In the genomic region with DNA sequence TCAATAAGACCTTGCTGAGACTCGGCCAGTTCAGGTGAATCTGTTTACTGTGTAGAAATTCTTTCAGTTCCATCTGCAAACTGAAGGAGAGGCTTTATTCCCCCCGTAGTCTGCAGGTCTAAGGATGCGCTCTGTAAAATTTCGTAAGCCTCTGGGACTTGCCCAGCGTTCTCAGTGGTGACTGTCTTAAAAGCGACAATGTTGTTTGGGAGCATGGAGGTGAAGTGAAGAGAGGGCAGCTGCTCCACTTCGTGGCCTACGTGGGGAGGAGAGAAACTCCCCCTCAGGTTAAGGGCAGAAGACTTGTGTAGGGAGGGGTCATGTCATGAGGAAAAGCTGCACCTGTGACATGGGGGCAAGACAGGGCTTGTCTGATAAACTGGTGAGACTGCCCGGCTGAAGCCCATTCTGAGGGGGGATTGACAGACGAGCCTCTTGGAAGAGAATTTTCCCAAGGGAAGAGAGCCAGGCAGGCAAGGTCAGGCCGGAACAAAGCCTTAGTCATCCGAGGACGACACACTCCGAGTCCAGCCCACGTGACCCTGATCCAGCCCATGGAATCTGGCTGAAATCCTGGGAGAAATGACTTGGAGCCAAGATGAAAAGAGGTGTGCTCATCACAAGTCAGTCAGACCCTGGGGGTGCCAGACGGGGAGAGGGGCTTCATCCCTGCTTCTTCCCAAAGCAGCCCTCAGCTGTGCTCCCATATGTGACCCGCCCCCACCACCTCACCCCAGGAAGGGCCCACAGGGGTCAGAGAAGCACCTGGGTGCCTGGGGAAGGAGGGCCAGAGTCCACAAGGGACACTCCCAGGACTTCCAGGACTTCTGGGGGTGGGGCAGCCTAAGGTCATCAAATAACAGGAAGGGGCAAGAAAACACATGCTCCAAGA, we compare ENCODE assay signal across 9 cellular contexts.
DNase-seq lines count a peak whose midpoint lies in the region; ATAC-seq, FAIRE-seq and TF ChIP-seq lines count a peak whose summit lies in the region.
"Had no signal": no experiment of that assay in that cellular context is flagged by ENCODE, and none has a peak within 500 bp of the region (broad histone marks: within the 10 kb centered on the region; RNA-seq: fewer than 3 reads in every experiment).

No MANE protein-coding gene starts in this region.

- H3K27ac Mint-ChIP-seq in activated CD8-positive, alpha-beta memory T cell treated with anti-CD3 and anti-CD28 coated beads, Interleukin-2, amount 10 ng/mL, durations not matched to agents 7 days and 5 days = no peak overlapping the region
- H3K27ac Mint-ChIP-seq: activated CD8-positive, alpha-beta T cell treated with anti-CD3 and anti-CD28 coated beads for 36 hours had no signal

- no peaks in the 10 kb centered on the region for H3K36me3 Mint-ChIP-seq in activated CD8-positive, alpha-beta memory T cell treated with anti-CD3 and anti-CD28 coated beads, Interleukin-2, amount 10 ng/mL, durations not matched to agents 7 days and 5 days

- H3K9ac ChIP-seq in duodenal mucosa (ENCODE audit: low read depth in 1 of 2, low read length in 2 of 2) = no peak overlapping the region
- H3K9ac ChIP-seq in HepG2 (ENCODE audit: insufficient read depth, low read depth, low read length) = peak overlapping the region; percentile 57

- H3K4me3 Mint-ChIP-seq in activated CD8-positive, alpha-beta memory T cell treated with anti-CD3 and anti-CD28 coated beads, Interleukin-2, amount 10 ng/mL, durations not matched to agents 7 days and 5 days = no peak overlapping the region
- H3K4me3 Mint-ChIP-seq: activated CD8-positive, alpha-beta T cell treated with anti-CD3 and anti-CD28 coated beads for 36 hours had no signal

- H3K4me2 ChIP-seq in HepG2 (ENCODE audit: low read depth, low read length) = peak overlapping the region; percentile 48

- CTCF ChIA-PET in AG04450 (lab: Charles Lee) = interaction anchor here (1.3 to 3.5 kb wide), 2 partner anchors 11 to 18 kb away, joined by 4 to 17 read pairs; no protein-coding TSS in a partner anchor
- CTCF ChIA-PET in HepG2 (lab: Yijun Ruan, JAX; ENCODE audit: low intra/inter-chr PET ratio, low total read pairs) = no interaction called here
- CTCF ChIA-PET in activated CD8-positive, alpha-beta memory T cell treated with anti-CD3 and anti-CD28 coated beads, Interleukin-2, amount 10 ng/mL, durations not matched to agents 7 days and 5 days (lab: Charles Lee) = no interaction called here

- no peak; the same call in 1 of the 2 replicates for TF ChIP-seq RAD21 in HepG2 (CRISPR knock-in tag; IDR thresholded peaks at IDR 0.05)

- ATAC-seq in HepG2 (peak; percentile 79), HG03139 (IDR thresholded peaks at IDR 0.05; ENCODE audit: unreplicated experiment) (no peak)
- no peak for ATAC-seq in activated CD8-positive, alpha-beta memory T cell treated with anti-CD3 and anti-CD28 coated beads, Interleukin-2, amount 10 ng/mL, durations not matched to agents 7 days and 5 days
- ATAC-seq: activated CD8-positive, alpha-beta T cell treated with anti-CD3 and anti-CD28 coated beads for 36 hours had no signal

- no peaks in the 10 kb centered on the region for H3K27me3 Mint-ChIP-seq in activated CD8-positive, alpha-beta memory T cell treated with anti-CD3 and anti-CD28 coated beads, Interleukin-2, amount 10 ng/mL, durations not matched to agents 7 days and 5 days
- H3K27me3 Mint-ChIP-seq: activated CD8-positive, alpha-beta T cell treated with anti-CD3 and anti-CD28 coated beads for 36 hours had no signal

- in situ Hi-C loops in HepG2 (cut with HindIII; ENCODE audit: extremely low pct_ligation_motif_present, low pct_unique_long_range_greater_than_20kb) = no loop called here

- no peak overlapping the region for H2AFZ ChIP-seq in HepG2 (ENCODE audit: low read length)

- DNase-seq in AG04450 (ENCODE audit: low read depth, low spot score) = peak; percentile 30
- DNase-seq in NCI-H446 (lab: John Stamatoyannopoulos, UW) = peak; percentile 59 to 88
- DNase-seq in HepG2 (ENCODE audit: low spot score) = peak; percentile 88
- DNase-seq in activated CD4-positive, alpha-beta T cell treated with anti-CD3 and anti-CD28 coated beads, Interleukin-2, amount 50 U/mL, for 4 hours = no peak
- no peak for DNase-seq in activated CD8-positive, alpha-beta memory T cell treated with anti-CD3 and anti-CD28 coated beads, Interleukin-2, amount 10 ng/mL, durations not matched to agents 7 days and 5 days
- DNase-seq in NK-92 treated with Interleukin-12 subunit alpha and Interleukin-12 subunit beta, amount 100 ng/mL, for 24 hours (lab: John Stamatoyannopoulos, UW) = no peak
- DNase-seq: activated CD8-positive, alpha-beta T cell treated with anti-CD3 and anti-CD28 coated beads for 36 hours had no signal

- no peaks in the 10 kb centered on the region for H3K4me1 Mint-ChIP-seq in activated CD8-positive, alpha-beta memory T cell treated with anti-CD3 and anti-CD28 coated beads, Interleukin-2, amount 10 ng/mL, durations not matched to agents 7 days and 5 days

- peak; percentile 84 for FAIRE-seq in HepG2 (lab: Jason Lieb, UNC)

- H3K36me3 ChIP-seq in duodenal mucosa (ENCODE audit: control insufficient read depth in 1 of 2, insufficient read depth in 2 of 2, low read length in 2 of 2) = no peaks in the 10 kb centered on the region
- no peaks in the 10 kb centered on the region for H3K36me3 ChIP-seq in HepG2 (replicated peaks in 1 of 2; ENCODE audit: control insufficient read depth in 1 of 2, insufficient read depth in 2 of 2, low read length in 2 of 2)

- H3K27me3 ChIP-seq in AG04450 (ENCODE audit: control insufficient read depth, insufficient read depth, low read length) (no peaks in the 10 kb centered on the region), duodenal mucosa (ENCODE audit: control insufficient read depth in 1 of 2, insufficient read depth in 2 of 2, low read length in 2 of 2) (no peaks in the 10 kb centered on the region), HepG2 (ENCODE audit: control insufficient read depth in 1 of 2, insufficient read depth in 2 of 2, low read length in 2 of 2) (no peaks in the 10 kb centered on the region)

- H3K9me3 ChIP-seq in AG04450 (ENCODE audit: control insufficient read depth, insufficient read depth, low read length) = peaks cover 6% of the 10 kb centered on the region
- H3K9me3 ChIP-seq in duodenal mucosa (ENCODE audit: control insufficient read depth in 1 of 2, low read length in 2 of 2) = no peaks in the 10 kb centered on the region
- peaks cover 11% of the 10 kb centered on the region; the same call in 1 of the 2 replicates for H3K9me3 ChIP-seq in HepG2 (ENCODE audit: low read length)

- H3K4me1 ChIP-seq in duodenal mucosa (ENCODE audit: control insufficient read depth in 1 of 2, insufficient read depth in 2 of 2, low read length in 2 of 2) (peaks cover 9 to 17% of the 10 kb centered on the region in 2 donors), HepG2 (ENCODE audit: insufficient read depth, low read length) (peaks cover 96% of the 10 kb centered on the region)

- H3K4me3 ChIP-seq in AG04450 (ENCODE audit: low read depth, low read length) (no peak overlapping the region), duodenal mucosa (ENCODE audit: low read depth in 1 of 2, low read length in 2 of 2) (no peak overlapping the region), HepG2 (replicated peaks in 1 of 3; ENCODE audit: insufficient read depth in 1 of 3, low read depth in 2 of 3, low read length in 3 of 3) (no peak overlapping the region)

- peak in 1 of 2 experiments; percentile 53; a peak in 1 of 4 replicates for TF ChIP-seq EP300 in HepG2 (IDR thresholded peaks at IDR 0.05; ENCODE audit: low read depth in 2 of 2, low read length in 2 of 2)
- peak; percentile 69; the same call in 1 of the 2 replicates for TF ChIP-seq EP300 in HepG2 (CRISPR knock-in tag; IDR thresholded peaks at IDR 0.05; ENCODE audit: borderline replicate concordance)

- H3K27ac ChIP-seq in AG04450 (ENCODE audit: low read depth, low read length) = no peak overlapping the region
- H3K27ac ChIP-seq in duodenal mucosa (ENCODE audit: low read depth, low read length) = peak overlapping the region; percentile 22
- peak overlapping the region; percentile 88 for H3K27ac ChIP-seq in HepG2 (ENCODE audit: extremely low read length, insufficient read depth, low read length)

- H3K9me3 Mint-ChIP-seq in activated CD8-positive, alpha-beta memory T cell treated with anti-CD3 and anti-CD28 coated beads, Interleukin-2, amount 10 ng/mL, durations not matched to agents 7 days and 5 days (ENCODE audit: low read depth) = no peaks in the 10 kb centered on the region

- TF ChIP-seq CTCF in AG04450 (IDR thresholded peaks at IDR 0.05; ENCODE audit: low read depth, low read length) = no peak
- TF ChIP-seq CTCF in HepG2 (CRISPR knock-in tag; IDR thresholded peaks at IDR 0.05) = 0 out of 2 replicates have a peak, but pooled peaks have one; percentile 3

- no peaks in the 10 kb centered on the region for H3K79me2 ChIP-seq in HepG2 (ENCODE audit: insufficient read depth, low read length)

- 0 out of 4 replicates have a peak, but pooled peaks of 1 of the 2 experiments have one; percentile 23 for TF ChIP-seq POLR2A in HepG2 (IDR thresholded peaks at IDR 0.05; ENCODE audit: insufficient read depth in 1 of 2, low read depth in 2 of 2, low read length in 2 of 2)

- no peaks in the 10 kb centered on the region for H4K20me1 ChIP-seq in HepG2 (ENCODE audit: insufficient read depth, low read length)

- intact Hi-C loops in HepG2 (cut with micrococcal nuclease; ENCODE audit: unreplicated experiment) = loop anchor here (2.0 to 5.0 kb wide), 2 partner anchors 16 to 176 kb away; no protein-coding TSS in a partner anchor

- TSS peak; percentile 55 for BruUV-seq in HepG2 (replicated peaks; lab: Mats Ljungman, UMichigan)

- WGBS in HepG2 (ENCODE audit: low lambda C conversion rate) = 26% methylated on average over 17 of the region's 17 CpGs

- POLR2A ChIA-PET in AG04450 (lab: Yijun Ruan, JAX) = interaction anchor here (0.7 kb wide), 1 partner anchor 318 kb away, joined by 3 read pairs; no protein-coding TSS in a partner anchor
- POLR2A ChIA-PET in HepG2 (lab: Yijun Ruan, JAX) = interaction anchor here (0.8 to 4.1 kb wide), 13 partner anchors 11 to 189 kb away, joined by 3 to 38 read pairs (median 6); no protein-coding TSS in a partner anchor

TF ChIP-seq in HepG2, 621 proteins besides CTCF, POLR2A, EP300 and RAD21 (continues in another document):
- TF ChIP-seq ZNF556 (CRISPR knock-in tag; IDR thresholded peaks at IDR 0.05; ENCODE audit: borderline replicate concordance) (peak; percentile 54; the same call in 1 of the 2 replicates), ZFYVE20 (CRISPR knock-in tag; IDR thresholded peaks at IDR 0.05; ENCODE audit: borderline replicate concordance, low read depth) (no peak), IKZF5 (CRISPR knock-in tag; IDR thresholded peaks at IDR 0.05) (peak; percentile 48; the same call in 1 of the 2 replicates), ARHGAP35 (CRISPR knock-in tag; IDR thresholded peaks at IDR 0.05; ENCODE audit: borderline replicate concordance) (peak; percentile 11; the same call in 1 of the 2 replicates)

Comparison
In these comparisons a context has a peak if more than half of its experiments do, and no peak if none do; other contexts are left out.
1. DNase-seq: peak in AG04450 (single experiment), NCI-H446 (2 of 2) and HepG2 (single experiment); none in activated CD4-positive, alpha-beta T cell treated with anti-CD3 and anti-CD28 coated beads, Interleukin-2, amount 50 U/mL, for 4 hours (0 of 2), activated CD8-positive, alpha-beta memory T cell treated with anti-CD3 and anti-CD28 coated beads, Interleukin-2, amount 10 ng/mL, durations not matched to agents 7 days and 5 days (single experiment) and NK-92 treated with Interleukin-12 subunit alpha and Interleukin-12 subunit beta, amount 100 ng/mL, for 24 hours (single experiment).